ENCODE assay signal across 16 cellular contexts in genomic region chr15:65930134-65930533, GRCh38.
DNase-seq lines count a peak whose midpoint lies in the region; ATAC-seq and TF ChIP-seq lines count a peak whose summit lies in the region.
"Had no signal": no experiment of that assay in that cellular context is flagged by ENCODE, and none has a peak within 500 bp of the region (broad histone marks: within the 10 kb centered on the region; RNA-seq: fewer than 3 reads in every experiment).

No MANE protein-coding gene starts in this region.

- H3K9me3 ChIP-seq in ascending aorta, result no peaks in the 10 kb centered on the region
- H3K9me3 ChIP-seq in endodermal cell (ENCODE audit: control insufficient read depth, low read length), result no peaks in the 10 kb centered on the region
- H3K9me3 ChIP-seq: BLaER1, SJSA1 had no signal

- H3K27me3 Mint-ChIP-seq in mesothelial cell of epicardium (ENCODE audit: low read depth), result no peaks in the 10 kb centered on the region
- no peaks in the 10 kb centered on the region for H3K27me3 Mint-ChIP-seq in endodermal cell (ENCODE audit: insufficient read depth)
- H3K27me3 Mint-ChIP-seq: IgD-negative memory B cell had no signal

- H3K9ac ChIP-seq in endodermal cell (ENCODE audit: extremely low read depth, low read length, poor library complexity, severe bottlenecking), result no peak overlapping the region
- H3K9ac ChIP-seq: BLaER1 had no signal

- H3K27me3 ChIP-seq in ascending aorta, result no peaks in the 10 kb centered on the region
- H3K27me3 ChIP-seq in endodermal cell (ENCODE audit: control insufficient read depth, insufficient read depth, low read length, poor library complexity, severe bottlenecking), result no peaks in the 10 kb centered on the region
- H3K27me3 ChIP-seq: BLaER1 had no signal

- H3K36me3 Mint-ChIP-seq in mesothelial cell of epicardium (no peaks in the 10 kb centered on the region), endodermal cell (ENCODE audit: low read depth) (no peaks in the 10 kb centered on the region)
- H3K36me3 Mint-ChIP-seq: CD8-positive, alpha-beta memory T cell had no signal

- no peak overlapping the region for H3K4me3 Mint-ChIP-seq in mesothelial cell of epicardium
- no peak overlapping the region for H3K4me3 Mint-ChIP-seq in endodermal cell
- H3K4me3 Mint-ChIP-seq: CD8-positive, alpha-beta memory T cell; IgD-negative memory B cell had no signal

- intact Hi-C loops in ascending aorta (cut with DNase I), result no loop called here

- H3K4me1 Mint-ChIP-seq in mesothelial cell of epicardium (peaks cover 14% of the 10 kb centered on the region), endodermal cell (no peaks in the 10 kb centered on the region)
- H3K4me1 Mint-ChIP-seq: CD8-positive, alpha-beta memory T cell had no signal

- H3K9me3 Mint-ChIP-seq in mesothelial cell of epicardium (no peaks in the 10 kb centered on the region), endodermal cell (no peaks in the 10 kb centered on the region)
- H3K9me3 Mint-ChIP-seq: CD8-positive, alpha-beta memory T cell; IgD-negative memory B cell had no signal

- H3K4me1 ChIP-seq in ascending aorta (no peaks in the 10 kb centered on the region), endodermal cell (ENCODE audit: control insufficient read depth, insufficient read depth, low read length) (no peaks in the 10 kb centered on the region)
- H3K4me1 ChIP-seq: BLaER1, SJSA1 had no signal

- H3K27ac Mint-ChIP-seq in mesothelial cell of epicardium, result peak overlapping the region; percentile 64
- no peak overlapping the region for H3K27ac Mint-ChIP-seq in endodermal cell
- H3K27ac Mint-ChIP-seq: IgD-negative memory B cell had no signal

- H3K27ac ChIP-seq in ascending aorta, result no peak overlapping the region
- no peak overlapping the region for H3K27ac ChIP-seq in endodermal cell (ENCODE audit: low read depth, low read length)
- H3K27ac ChIP-seq: BLaER1, SJSA1 had no signal

- WGBS in endodermal cell (ENCODE audit: insufficient coverage in 1 of 2, insufficient read length in 1 of 2), 2 experiments, result 84 to 100% methylated on average over 3 to 6 of the region's 6 CpGs

- ATAC-seq in HG02840 (IDR thresholded peaks at IDR 0.05; ENCODE audit: low FRiP score, unreplicated experiment), result no peak

- TF ChIP-seq CTCF in mesothelial cell of epicardium (IDR thresholded peaks at IDR 0.05; ENCODE audit: unreplicated experiment) (no peak), ascending aorta (IDR thresholded peaks at IDR 0.05) (no peak), endodermal cell (conservative IDR thresholded peaks at IDR 0.05) (no peak)

- no peak overlapping the region for H3K4me3 ChIP-seq in ascending aorta
- no peak overlapping the region for H3K4me3 ChIP-seq in endodermal cell (ENCODE audit: low read length)
- H3K4me3 ChIP-seq: BLaER1, SJSA1 had no signal

- DNase-seq in NCI-H2081 (lab: John Stamatoyannopoulos, UW), result peak; percentile 47 to 69
- no peak for DNase-seq in NCI-H2081 treated with DMSO at 0.1 percent for 48 hours (lab: John Stamatoyannopoulos, UW)
- peak; percentile 90 for DNase-seq in NCI-H146 (lab: John Stamatoyannopoulos, UW)
- DNase-seq in NCI-H510A (lab: John Stamatoyannopoulos, UW), result peak; percentile 30
- DNase-seq in mesothelial cell of epicardium (ENCODE audit: low spot score in 2 of 2, unreplicated experiment in 2 of 2), result peak in 1 of 2 experiments; percentile 49
- DNase-seq in ascending aorta (ENCODE audit: low spot score in 2 of 2), result no peak
- no peak for DNase-seq in endodermal cell
- DNase-seq: CD8-positive, alpha-beta memory T cell; EL; NCI-H1436 treated with DMSO at 0.1 percent for 48 hours; NCI-H526 treated with DMSO at 0.1 percent for 48 hours; SW 1271 had no signal

- no peaks in the 10 kb centered on the region for H3K36me3 ChIP-seq in ascending aorta
- no peaks in the 10 kb centered on the region for H3K36me3 ChIP-seq in endodermal cell (ENCODE audit: control insufficient read depth, insufficient read depth, low read length)
- H3K36me3 ChIP-seq: BLaER1, SJSA1 had no signal

Comparison
In these comparisons a context has a peak if more than half of its experiments do, and no peak if none do; other contexts are left out.
1. DNase-seq: peak in NCI-H2081 (2 of 2), NCI-H146 (single experiment) and NCI-H510A (single experiment); none in NCI-H2081 treated with DMSO at 0.1 percent for 48 hours (single experiment), ascending aorta (0 of 2) and endodermal cell (single experiment).